ENCODE assay signal across 22 cellular contexts in the genomic region with DNA sequence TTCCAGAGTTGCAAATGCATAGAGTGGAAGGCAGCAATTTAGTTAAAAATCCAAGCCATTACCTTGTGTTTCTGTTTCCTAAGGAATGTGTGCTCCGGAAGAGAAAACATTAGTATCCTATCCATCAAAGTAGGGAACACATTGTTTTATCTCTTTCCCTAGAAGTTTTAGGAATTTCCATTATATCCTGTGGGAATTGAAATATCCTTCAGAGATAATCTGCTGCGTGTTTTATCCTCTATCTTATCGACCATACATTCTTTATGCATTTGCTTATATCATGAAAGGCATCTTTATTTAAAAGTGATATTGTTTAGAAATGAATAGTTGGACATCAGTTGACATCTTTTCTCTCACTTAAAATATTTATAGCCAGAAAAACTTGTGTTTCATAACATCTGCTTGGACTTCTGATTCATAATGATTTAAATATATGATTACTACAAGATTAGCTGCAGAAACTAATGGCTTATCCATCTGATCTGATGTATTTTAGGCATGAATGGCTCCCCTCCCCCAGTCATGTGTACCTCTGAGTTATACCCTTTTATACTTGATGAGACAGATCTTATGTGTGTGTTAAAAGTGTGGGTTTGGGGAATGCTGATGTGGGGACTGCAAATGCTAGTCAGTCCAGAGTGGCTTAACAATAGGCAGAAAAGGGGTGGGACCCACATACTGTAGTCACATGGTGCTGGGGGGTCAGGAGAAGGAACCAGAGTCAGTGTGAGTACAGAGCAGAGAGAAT.
DNase-seq lines count a peak whose midpoint lies in the region; ATAC-seq, FAIRE-seq and TF ChIP-seq lines count a peak whose summit lies in the region.
"Had no signal": no experiment of that assay in that cellular context is flagged by ENCODE, and none has a peak within 500 bp of the region (broad histone marks: within the 10 kb centered on the region; RNA-seq: fewer than 3 reads in every experiment).

No MANE protein-coding gene starts in this region.

- DNase-seq in D721Med (ENCODE audit: insufficient read length, low spot score) (no peak), NCI-H226 (peak; percentile 46), endothelial cell (ENCODE audit: low spot score) (no peak), retinal pigment epithelial cell (ENCODE audit: low read depth) (peak; percentile 6), GOT3 (lab: John Stamatoyannopoulos, UW) (no peak), frontal cortex (ENCODE audit: low spot score in 2 of 2) (no peak)
- DNase-seq: DMS79, H9, Karpas-422, NCI-H1694, NCI-H2081, NCI-H2171 treated with DMSO at 0.1 percent for 48 hours, NCI-H446, NCI-H526, PC-9, RPMI8226, SHP77 had no signal

- no peak for ATAC-seq in stimulated activated memory B cell treated with anti-CD40 and anti-IgM and Interleukin-4, amounts not matched to agents 10 μg/mL and 1 μg/mL and 100 μg/mL, for 72 hours
- ATAC-seq in GM19023 (IDR thresholded peaks at IDR 0.05; ENCODE audit: unreplicated experiment): no peak
- ATAC-seq: GM12878 had no signal

- no peak overlapping the region for H3K4me3 Mint-ChIP-seq in endothelial cell (ENCODE audit: unreplicated experiment)
- H3K4me3 Mint-ChIP-seq in stimulated activated memory B cell treated with anti-CD40 and anti-IgM and Interleukin-4, amounts not matched to agents 10 μg/mL and 1 μg/mL and 100 μg/mL, for 72 hours: no peak overlapping the region
- H3K4me3 Mint-ChIP-seq: B cell, H9 had no signal

- TF ChIP-seq CTCF in D721Med (IDR thresholded peaks at IDR 0.05; ENCODE audit: insufficient read depth, missing control alignments) (no peak), endothelial cell (IDR thresholded peaks at IDR 0.05; ENCODE audit: unreplicated experiment) (no peak), retinal pigment epithelial cell (conservative IDR thresholded peaks at IDR 0.05; ENCODE audit: low read depth, low read length) (no peak)

- H3K36me3 Mint-ChIP-seq in endothelial cell (ENCODE audit: low read depth, unreplicated experiment): no peaks in the 10 kb centered on the region
- no peaks in the 10 kb centered on the region for H3K36me3 Mint-ChIP-seq in stimulated activated memory B cell treated with anti-CD40 and anti-IgM and Interleukin-4, amounts not matched to agents 10 μg/mL and 1 μg/mL and 100 μg/mL, for 72 hours

- peaks cover 3% of the 10 kb centered on the region for H3K27me3 Mint-ChIP-seq in endothelial cell (ENCODE audit: unreplicated experiment)
- H3K27me3 Mint-ChIP-seq in stimulated activated memory B cell treated with anti-CD40 and anti-IgM and Interleukin-4, amounts not matched to agents 10 μg/mL and 1 μg/mL and 100 μg/mL, for 72 hours: no peaks in the 10 kb centered on the region
- H3K27me3 Mint-ChIP-seq: B cell had no signal

- no peaks in the 10 kb centered on the region for H3K9me3 Mint-ChIP-seq in endothelial cell (ENCODE audit: unreplicated experiment)
- peaks cover 6% of the 10 kb centered on the region for H3K9me3 Mint-ChIP-seq in stimulated activated memory B cell treated with anti-CD40 and anti-IgM and Interleukin-4, amounts not matched to agents 10 μg/mL and 1 μg/mL and 100 μg/mL, for 72 hours
- H3K9me3 Mint-ChIP-seq: H9 had no signal

- FAIRE-seq in D721Med (lab: Jason Lieb, UNC) (peak; percentile 64), frontal cortex (lab: Jason Lieb, UNC) (no peak)
- FAIRE-seq: A204.1, GM12878 had no signal

- peaks cover 24% of the 10 kb centered on the region for H3K4me1 Mint-ChIP-seq in endothelial cell (ENCODE audit: unreplicated experiment)
- H3K4me1 Mint-ChIP-seq in stimulated activated memory B cell treated with anti-CD40 and anti-IgM and Interleukin-4, amounts not matched to agents 10 μg/mL and 1 μg/mL and 100 μg/mL, for 72 hours: no peaks in the 10 kb centered on the region
- H3K4me1 Mint-ChIP-seq: B cell had no signal

- H3K4me3 ChIP-seq in retinal pigment epithelial cell (ENCODE audit: low read length): no peak overlapping the region
- H3K4me3 ChIP-seq: GM12878, PC-9 had no signal

- peak overlapping the region; percentile 55 for H3K27ac Mint-ChIP-seq in endothelial cell (ENCODE audit: unreplicated experiment)
- H3K27ac Mint-ChIP-seq in stimulated activated memory B cell treated with anti-CD40 and anti-IgM and Interleukin-4, amounts not matched to agents 10 μg/mL and 1 μg/mL and 100 μg/mL, for 72 hours: no peak overlapping the region
- H3K27ac Mint-ChIP-seq: B cell, H9 had no signal

Comparison
In these comparisons a context has a peak if more than half of its experiments do, and no peak if none do; other contexts are left out.
1. DNase-seq: peak in NCI-H226 (single experiment) and retinal pigment epithelial cell (single experiment); none in D721Med (single experiment), endothelial cell (single experiment), GOT3 (single experiment) and frontal cortex (0 of 2).